In genomic region chr17:8125947-8126305, GRCh38 we compare ENCODE assay signal across 1 cellular context.
TF ChIP-seq lines count a peak whose summit lies in the region.

No MANE protein-coding gene starts in this region.

TF ChIP-seq in HCT116, 20 proteins besides CTCF, POLR2A, EP300 and RAD21:
- TF ChIP-seq REST (IDR thresholded peaks at IDR 0.05; ENCODE audit: low read depth) (no peak), FOSL1 (IDR thresholded peaks at IDR 0.05; ENCODE audit: low read depth) (no peak), SP1 (IDR thresholded peaks at IDR 0.05; ENCODE audit: low read depth) (no peak), POLR2AphosphoS5 (IDR thresholded peaks at IDR 0.05; ENCODE audit: low read depth, low read length) (no peak), JUND (IDR thresholded peaks at IDR 0.05) (no peak), ZNF274 (IDR thresholded peaks at IDR 0.05; ENCODE audit: low read depth, low read length) (no peak), YY1 (IDR thresholded peaks at IDR 0.05; ENCODE audit: extremely low read depth, insufficient replicate concordance, low read depth, low read length) (no peak), ATF3 (IDR thresholded peaks at IDR 0.05) (no peak), EZH2 (IDR thresholded peaks at IDR 0.05) (no peak), SRF (IDR thresholded peaks at IDR 0.05; ENCODE audit: low read depth) (no peak), CBX3 (IDR thresholded peaks at IDR 0.05; ENCODE audit: low read depth) (no peak), ZBTB33 (IDR thresholded peaks at IDR 0.05; ENCODE audit: extremely low read depth, insufficient replicate concordance, low read length) (no peak)
- TF ChIP-seq, protein P1, sequence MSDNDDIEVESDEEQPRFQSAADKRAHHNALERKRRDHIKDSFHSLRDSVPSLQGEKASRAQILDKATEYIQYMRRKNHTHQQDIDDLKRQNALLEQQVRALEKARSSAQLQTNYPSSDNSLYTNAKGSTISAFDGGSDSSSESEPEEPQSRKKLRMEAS (IDR thresholded peaks at IDR 0.05): no peak; the same call in 1 of the 2 replicates
